In genomic region chr20:23475395-23475794, GRCh38 we compare ENCODE assay signal across 1 cellular context.
TF ChIP-seq lines count a peak whose summit lies in the region.

No MANE protein-coding gene starts in this region.

TF ChIP-seq in H1, 55 proteins besides CTCF, POLR2A, EP300 and RAD21:
- no peak for TF ChIP-seq GABPA (IDR thresholded peaks at IDR 0.05; ENCODE audit: borderline replicate concordance, insufficient read depth, low read length)
- TF ChIP-seq CEBPB (IDR thresholded peaks at IDR 0.05; ENCODE audit: low read depth, low read length), result no peak
- no peak for TF ChIP-seq MAFK (IDR thresholded peaks at IDR 0.05; ENCODE audit: low read depth, low read length)
- TF ChIP-seq TAF7 (optimal IDR thresholded peaks at IDR 0.05; ENCODE audit: borderline replicate concordance, low read depth, low read length), result no peak
- no peak for TF ChIP-seq GTF2F1 (IDR thresholded peaks at IDR 0.05; ENCODE audit: borderline replicate concordance, low read depth, low read length)
- no peak for TF ChIP-seq CHD7 (IDR thresholded peaks at IDR 0.05; ENCODE audit: insufficient replicate concordance, low read length)
- TF ChIP-seq BCL11A (IDR thresholded peaks at IDR 0.05; ENCODE audit: low read depth in 2 of 2, low read length in 2 of 2), result no peak
- no peak for TF ChIP-seq HDAC6 (IDR thresholded peaks at IDR 0.05; ENCODE audit: low read depth, low read length)
- no peak for TF ChIP-seq SP4 (IDR thresholded peaks at IDR 0.05; ENCODE audit: low read length)
- no peak for TF ChIP-seq RXRA (IDR thresholded peaks at IDR 0.05; ENCODE audit: insufficient read depth, low read depth, low read length)
- TF ChIP-seq HDAC2 (IDR thresholded peaks at IDR 0.05; ENCODE audit: borderline replicate concordance in 1 of 2, low read depth in 2 of 2, low read length in 2 of 2), result no peak
